Comparison of ENCODE assay signal across 15 cellular contexts in genomic region chr5:177315411-177315810, GRCh38. TPM values are rescaled to one million over a fixed set of nuclear protein-coding genes. Genes with fewer than 3 reads are reported as not detected.
DNase-seq lines count a peak whose midpoint lies in the region; ATAC-seq, FAIRE-seq and TF ChIP-seq lines count a peak whose summit lies in the region.
"Had no signal": no experiment of that assay in that cellular context is flagged by ENCODE, and none has a peak within 500 bp of the region (broad histone marks: within the 10 kb centered on the region; RNA-seq: fewer than 3 reads in every experiment).

No MANE protein-coding gene starts in this region.

- intact Hi-C loops in Caco-2 (cut with micrococcal nuclease; ENCODE audit: unreplicated experiment) (no loop called here), posterior vena cava (cut with DNase I) (loop anchor here in 1 of 2 donors (10.0 kb wide), 1 partner anchor 69 kb away; the partner anchor contains the start of gene SLC34A1)

- H3K9me3 Mint-ChIP-seq in Caco-2 (ENCODE audit: unreplicated experiment) = no peaks in the 10 kb centered on the region
- H3K9me3 Mint-ChIP-seq: CD4-positive, alpha-beta T cell; H9 had no signal

- no peak for TF ChIP-seq POLR2A in H1 (IDR thresholded peaks at IDR 0.05; ENCODE audit: control extremely low read depth in 1 of 2, low read depth in 2 of 2, low read length in 2 of 2)

- H2AFZ ChIP-seq in H1 (ENCODE audit: low read length) = no peak overlapping the region

- CTCF ChIA-PET in Caco-2 (lab: Charles Lee) = interaction anchor here (0.6 to 1.4 kb wide), 4 partner anchors 33 to 139 kb away, joined by 3 to 8 read pairs (median 4); partner anchors contain the start of gene GRK6
- CTCF ChIA-PET in H1 (lab: Charles Lee; ENCODE audit: partially characterized antibody) = interaction anchor here (1.5 to 16.6 kb wide), 9 partner anchors 10 to 140 kb away, joined by 4 to 251 read pairs (median 8); partner anchors contain the start of gene LMAN2

- H3K27ac Mint-ChIP-seq in Caco-2 (ENCODE audit: unreplicated experiment) = peak overlapping the region; percentile 35
- H3K27ac Mint-ChIP-seq: CD4-positive, alpha-beta T cell had no signal

- peaks cover 0 to 4% of the 10 kb centered on the region in 2 experiments for H4K20me1 ChIP-seq in H1 (replicated peaks in 1 of 2; ENCODE audit: control insufficient read depth in 1 of 2, insufficient read depth in 2 of 2, low read length in 2 of 2)

- no peak overlapping the region for H2BK120ac ChIP-seq in H1 (replicated peaks; ENCODE audit: low read depth, low read length)

- H3K27ac ChIP-seq in H1 (ENCODE audit: low read depth, low read length) = no peak overlapping the region

- no peak overlapping the region for H3K23ac ChIP-seq in H1 (ENCODE audit: insufficient read length)

- H3K36me3 Mint-ChIP-seq in Caco-2 (ENCODE audit: insufficient read depth, unreplicated experiment) = peaks cover 33% of the 10 kb centered on the region

- H3K4me3 Mint-ChIP-seq in Caco-2 (ENCODE audit: unreplicated experiment) = no peak overlapping the region
- H3K4me3 Mint-ChIP-seq: CD4-positive, alpha-beta T cell; H9 had no signal

- H2BK20ac ChIP-seq in H1 (ENCODE audit: low read length) = no peak overlapping the region

- TF ChIP-seq CTCF in Caco-2 (IDR thresholded peaks at IDR 0.05; ENCODE audit: insufficient read depth in 1 of 2, low read depth in 1 of 2, low read length in 1 of 2, severe bottlenecking in 1 of 2, unreplicated experiment in 1 of 2) (no peak), H1 (IDR thresholded peaks at IDR 0.05; ENCODE audit: control extremely low read depth in 1 of 3, insufficient read depth in 1 of 3, low read depth in 1 of 3, low read length in 3 of 3) (no peak)

- 73% methylated on average over 5 of the region's 7 CpGs; no CpG with 5 or more reads in 1 of the 2 experiments for WGBS in H1 (ENCODE audit: extremely low coverage in 1 of 2, insufficient coverage in 1 of 2, insufficient read length in 1 of 2, insufficient replicate concordance in 2 of 2, low coverage in 1 of 2, low lambda C conversion rate in 2 of 2, missing lambda C conversion rate in 1 of 2), 2 experiments

- 0 out of 2 replicates have a peak overlapping the region, but pooled peaks have one; percentile 61 for H2BK15ac ChIP-seq in H1 (ENCODE audit: low read length)

- H4K8ac ChIP-seq in H1 (ENCODE audit: extremely low read depth, insufficient read depth, low read length) = no peak overlapping the region

- H3K79me2 ChIP-seq in H1 (ENCODE audit: control insufficient read depth in 1 of 2, insufficient read depth in 2 of 2, low read length in 2 of 2) = no peaks in the 10 kb centered on the region

- no peak overlapping the region for H3K18ac ChIP-seq in H1 (ENCODE audit: extremely low read depth, low read length)

- H3K4me3 ChIP-seq in Caco-2 (ENCODE audit: low read depth, low read length) = no peak overlapping the region
- no peak overlapping the region for H3K4me3 ChIP-seq in H1 (ENCODE audit: extremely low read depth in 1 of 4, insufficient read depth in 2 of 4, low read depth in 3 of 4, low read length in 4 of 4)
- H3K4me3 ChIP-seq: K562 had no signal

- no peak overlapping the region for H2AK5ac ChIP-seq in H1 (ENCODE audit: low read depth, low read length)

- POLR2A ChIA-PET in Caco-2 (lab: Charles Lee) (interaction anchor here (0.6 kb wide), 1 partner anchor 12 kb away, joined by 4 read pairs; the partner anchor contains the start of gene RAB24), H1 (lab: Charles Lee; ENCODE audit: partially characterized antibody) (interaction anchor here (1.0 to 6.0 kb wide), 6 partner anchors 13 to 139 kb away, joined by 3 to 22 read pairs (median 4); partner anchors contain the start of genes LMAN2, PRELID1 and RAB24)

- H2BK5ac ChIP-seq in H1 (ENCODE audit: low read depth, low read length) = no peak overlapping the region

- H3K36me3 ChIP-seq in Caco-2 (ENCODE audit: control insufficient read depth, insufficient read depth, low read length) = no peaks in the 10 kb centered on the region; the same call in 1 of the 2 replicates
- H3K36me3 ChIP-seq in H1 (ENCODE audit: control insufficient read depth in 2 of 4, insufficient read depth in 4 of 4, low read length in 3 of 4) = no peaks in the 10 kb centered on the region

- no peak overlapping the region for H4K91ac ChIP-seq in H1 (replicated peaks; ENCODE audit: insufficient read length, low read length)

- no peak overlapping the region for H3K9ac ChIP-seq in H1 (replicated peaks in 1 of 4; ENCODE audit: extremely low read depth in 1 of 4, low read depth in 3 of 4, low read length in 3 of 4)

- ATAC-seq in GM21390 (IDR thresholded peaks at IDR 0.05; ENCODE audit: unreplicated experiment) (no peak), HG02884 (IDR thresholded peaks at IDR 0.05; ENCODE audit: unreplicated experiment) (no peak)
- ATAC-seq: K562 had no signal

- H4K5ac ChIP-seq in H1 (ENCODE audit: insufficient read length, low read depth, low read length) = no peak overlapping the region

- peaks cover 11% of the 10 kb centered on the region for H3K23me2 ChIP-seq in H1 (ENCODE audit: low read depth, low read length)

- H3K4me2 ChIP-seq in H1 (ENCODE audit: insufficient read depth in 1 of 2, low read depth in 2 of 2, low read length in 2 of 2) = no peak overlapping the region

- TF ChIP-seq RAD21 in H1 (IDR thresholded peaks at IDR 0.05 in 1 of 2, conservative IDR thresholded peaks at IDR 0.05 in 1 of 2; ENCODE audit: low read depth in 2 of 2, low read length in 2 of 2) = no peak

- no peak overlapping the region for H3K4ac ChIP-seq in H1 (replicated peaks; ENCODE audit: insufficient read length, low read depth, low read length)

- H3K9me3 ChIP-seq in Caco-2 (no peaks in the 10 kb centered on the region), H1 (ENCODE audit: insufficient read depth in 2 of 2, low read depth in 1 of 2, low read length in 1 of 2) (no peaks in the 10 kb centered on the region)
- H3K9me3 ChIP-seq: BE2C had no signal

- TF ChIP-seq EP300 in H1 (IDR thresholded peaks at IDR 0.05; ENCODE audit: borderline replicate concordance in 1 of 2, low read depth in 2 of 2, low read length in 2 of 2) = no peak

- no peak for DNase-seq in Caco-2
- no peak for DNase-seq in H1 (ENCODE audit: low read depth in 1 of 2, low spot score in 2 of 2)
- peak; percentile 53 for DNase-seq in posterior vena cava (ENCODE audit: low spot score)
- no peak for DNase-seq in AG08396 (ENCODE audit: low spot score)
- DNase-seq: BE2C; C1 segment of cervical spinal cord; Calu3; CD4-positive, alpha-beta T cell; DMS79 treated with DMSO at 0.1 percent for 48 hours; GF-D8; GOT3; H9 had no signal

- H3K27me3 ChIP-seq in Caco-2 (replicated peaks; ENCODE audit: control insufficient read depth, insufficient read depth, low read length) = no peaks in the 10 kb centered on the region
- H3K27me3 ChIP-seq in H1 (replicated peaks in 1 of 4; ENCODE audit: control insufficient read depth in 3 of 4, extremely low read depth in 1 of 4, insufficient read depth in 3 of 4, low read length in 3 of 4) = no peaks in the 10 kb centered on the region
- H3K27me3 ChIP-seq: BE2C had no signal

- no TSS peak for BruUV-seq in Caco-2 (replicated peaks; lab: Mats Ljungman, UMichigan)

- H3K56ac ChIP-seq in H1 (replicated peaks; ENCODE audit: insufficient read length, low read depth, low read length) = no peak overlapping the region

- H2BK12ac ChIP-seq in H1 (ENCODE audit: low read depth, low read length) = peak overlapping the region; percentile 60; the same call in 1 of the 2 replicates

- no peaks in the 10 kb centered on the region for H3K27me3 Mint-ChIP-seq in Caco-2 (ENCODE audit: insufficient read depth, unreplicated experiment)

- H3K4me1 ChIP-seq in Caco-2 = peaks cover 2% of the 10 kb centered on the region; the same call in 1 of the 2 replicates
- peaks cover 0 to 19% (median 13%) of the 10 kb centered on the region in 4 experiments; a peak in 6 of 7 replicates for H3K4me1 ChIP-seq in H1 (replicated peaks in 1 of 4; ENCODE audit: control insufficient read depth in 3 of 4, insufficient read depth in 4 of 4, low read length in 3 of 4)

- H3K79me1 ChIP-seq in H1 (ENCODE audit: low read depth, low read length) = no peaks in the 10 kb centered on the region

- H3K4me1 Mint-ChIP-seq in Caco-2 (ENCODE audit: low read depth, unreplicated experiment) = peaks cover 17% of the 10 kb centered on the region

- no peak overlapping the region for H3K14ac ChIP-seq in H1 (ENCODE audit: insufficient read length)

- FAIRE-seq in H1 (lab: Jason Lieb, UNC) = no peak
- FAIRE-seq: K562 had no signal

RNA-seq across cellular contexts. Expression of gene MXD3, which starts 3.7 kb away (rescaled TPM):
- 19.8 and 20.6 TPM in 2 replicates for total RNA-seq in Caco-2 (2022)
- 7.7 and 10.3 TPM in 2 replicates for total RNA-seq in H1 (2021; fragmentation: NEBNext Ultra II Directional; extraction: Animal tissue kit (Norgen Biotek cat#: 25700))
- polyA plus RNA-seq in H1 (2011; rRNA removed) = 6.5 and 10.3 TPM in 2 replicates
- polyA plus RNA-seq in H1 (2011; cell fraction: cytosol; rRNA removed) = 10.7 TPM
- 27.9 TPM for polyA plus RNA-seq in H1 (2011; cell fraction: nucleus; rRNA removed)
- 3.9 to 8.1 TPM (median 7.3 TPM) in 4 replicates for polyA plus RNA-seq in H1 (2012, experiment 1 of 2)
- 5.9 TPM for polyA plus RNA-seq in H1 (2012, experiment 2 of 2)
- polyA plus RNA-seq in H1 (2013, experiment 1 of 2) = 5.5 TPM
- polyA plus RNA-seq in H1 (2013, experiment 2 of 2) = 4.8 TPM
- 0.78 and 1.5 TPM in 2 replicates for polyA minus RNA-seq in H1 (2011; rRNA and poly(A)+ RNA removed)
- polyA minus RNA-seq in H1 (2011; cell fraction: cytosol; rRNA and poly(A)+ RNA removed) = 4.9 TPM
- polyA minus RNA-seq in H1 (2011; cell fraction: nucleus; rRNA and poly(A)+ RNA removed) = 7.6 TPM
- total RNA-seq in posterior vena cava = 1 to 10 TPM; 5.4 to 6.1 TPM

RNA-seq across cellular contexts. Expression of gene PRELID1, which starts 11.8 kb away (rescaled TPM):
- total RNA-seq in Caco-2 (2022) = 201 and 229 TPM in 2 replicates
- 272 and 279 TPM in 2 replicates for total RNA-seq in H1 (2021; fragmentation: NEBNext Ultra II Directional; extraction: Animal tissue kit (Norgen Biotek cat#: 25700))
- polyA plus RNA-seq in H1 (2011; rRNA removed) = 428 and 479 TPM in 2 replicates
- 409 TPM for polyA plus RNA-seq in H1 (2011; cell fraction: cytosol; rRNA removed)
- 296 TPM for polyA plus RNA-seq in H1 (2011; cell fraction: nucleus; rRNA removed)
- polyA plus RNA-seq in H1 (2012, experiment 1 of 2) = 186 to 280 TPM (median 269 TPM) in 4 replicates
- polyA plus RNA-seq in H1 (2012, experiment 2 of 2) = 318 TPM
- polyA plus RNA-seq in H1 (2013, experiment 1 of 2) = 258 TPM
- polyA plus RNA-seq in H1 (2013, experiment 2 of 2) = 262 TPM
- polyA minus RNA-seq in H1 (2011; rRNA and poly(A)+ RNA removed) = 147 and 156 TPM in 2 replicates
- polyA minus RNA-seq in H1 (2011; cell fraction: cytosol; rRNA and poly(A)+ RNA removed) = 108 TPM
- 91.3 TPM for polyA minus RNA-seq in H1 (2011; cell fraction: nucleus; rRNA and poly(A)+ RNA removed)
- 10 to 100 TPM; 81.8 to 91.9 TPM for total RNA-seq in posterior vena cava

RNA-seq across cellular contexts. Expression of gene RAB24, which starts 11.9 kb away (rescaled TPM):
- total RNA-seq in Caco-2 (2022) (29.9 and 31.7 TPM in 2 replicates), posterior vena cava (10 to 100 TPM; 17.4 to 18.6 TPM)
- total RNA-seq in H1 (2021; fragmentation: NEBNext Ultra II Directional; extraction: Animal tissue kit (Norgen Biotek cat#: 25700)) = 18.8 and 20.5 TPM in 2 replicates
- 33.8 and 40.4 TPM in 2 replicates for polyA plus RNA-seq in H1 (2011; rRNA removed)
- 52.6 TPM for polyA plus RNA-seq in H1 (2011; cell fraction: cytosol; rRNA removed)
- 81.7 TPM for polyA plus RNA-seq in H1 (2011; cell fraction: nucleus; rRNA removed)
- polyA plus RNA-seq in H1 (2012, experiment 1 of 2) = 19.8 to 29.6 TPM (median 28.3 TPM) in 4 replicates
- polyA plus RNA-seq in H1 (2012, experiment 2 of 2) = 14.1 TPM
- 18.6 TPM for polyA plus RNA-seq in H1 (2013, experiment 1 of 2)
- polyA plus RNA-seq in H1 (2013, experiment 2 of 2) = 17.5 TPM
- polyA minus RNA-seq in H1 (2011; rRNA and poly(A)+ RNA removed) = 12.4 and 12.6 TPM in 2 replicates
- 11.3 TPM for polyA minus RNA-seq in H1 (2011; cell fraction: cytosol; rRNA and poly(A)+ RNA removed)
- polyA minus RNA-seq in H1 (2011; cell fraction: nucleus; rRNA and poly(A)+ RNA removed) = 20.1 TPM

RNA-seq across cellular contexts. Expression of gene LMAN2, which starts 36.1 kb away (rescaled TPM):
- 240 and 241 TPM in 2 replicates for total RNA-seq in Caco-2 (2022)
- total RNA-seq in H1 (2021; fragmentation: NEBNext Ultra II Directional; extraction: Animal tissue kit (Norgen Biotek cat#: 25700)) = 116 and 119 TPM in 2 replicates
- polyA plus RNA-seq in H1 (2011; rRNA removed) = 225 and 357 TPM in 2 replicates
- 233 TPM for polyA plus RNA-seq in H1 (2011; cell fraction: cytosol; rRNA removed)
- polyA plus RNA-seq in H1 (2011; cell fraction: nucleus; rRNA removed) = 287 TPM
- 71.3 to 172 TPM (median 159 TPM) in 4 replicates for polyA plus RNA-seq in H1 (2012, experiment 1 of 2)
- 312 TPM for polyA plus RNA-seq in H1 (2012, experiment 2 of 2)
- polyA plus RNA-seq in H1 (2013, experiment 1 of 2) = 320 TPM
- polyA plus RNA-seq in H1 (2013, experiment 2 of 2) = 368 TPM
- polyA minus RNA-seq in H1 (2011; rRNA and poly(A)+ RNA removed) = 177 and 184 TPM in 2 replicates
- 176 TPM for polyA minus RNA-seq in H1 (2011; cell fraction: cytosol; rRNA and poly(A)+ RNA removed)
- polyA minus RNA-seq in H1 (2011; cell fraction: nucleus; rRNA and poly(A)+ RNA removed) = 115 TPM
- total RNA-seq in posterior vena cava = 10 to 100 TPM; 72.4 to 95.7 TPM

RNA-seq across cellular contexts. Expression of gene RGS14, which starts 42.3 kb away (rescaled TPM):
- 15.2 and 16.7 TPM in 2 replicates for total RNA-seq in Caco-2 (2022)
- 20.6 and 24.4 TPM in 2 replicates for total RNA-seq in H1 (2021; fragmentation: NEBNext Ultra II Directional; extraction: Animal tissue kit (Norgen Biotek cat#: 25700))
- polyA plus RNA-seq in H1 (2011; rRNA removed) = 46.1 and 66.5 TPM in 2 replicates
- polyA plus RNA-seq in H1 (2011; cell fraction: cytosol; rRNA removed) = 51.6 TPM
- 82.0 TPM for polyA plus RNA-seq in H1 (2011; cell fraction: nucleus; rRNA removed)
- 20.9 to 27.7 TPM (median 23.7 TPM) in 4 replicates for polyA plus RNA-seq in H1 (2012, experiment 1 of 2)
- polyA plus RNA-seq in H1 (2012, experiment 2 of 2) = 29.1 TPM
- 36.7 TPM for polyA plus RNA-seq in H1 (2013, experiment 1 of 2)
- polyA plus RNA-seq in H1 (2013, experiment 2 of 2) = 35.2 TPM
- 11.1 and 11.2 TPM in 2 replicates for polyA minus RNA-seq in H1 (2011; rRNA and poly(A)+ RNA removed)
- polyA minus RNA-seq in H1 (2011; cell fraction: cytosol; rRNA and poly(A)+ RNA removed) = 12.8 TPM
- 22.4 TPM for polyA minus RNA-seq in H1 (2011; cell fraction: nucleus; rRNA and poly(A)+ RNA removed)
- total RNA-seq in posterior vena cava = 10 to 100 TPM; 11.3 to 13.4 TPM
